In the genomic region with DNA sequence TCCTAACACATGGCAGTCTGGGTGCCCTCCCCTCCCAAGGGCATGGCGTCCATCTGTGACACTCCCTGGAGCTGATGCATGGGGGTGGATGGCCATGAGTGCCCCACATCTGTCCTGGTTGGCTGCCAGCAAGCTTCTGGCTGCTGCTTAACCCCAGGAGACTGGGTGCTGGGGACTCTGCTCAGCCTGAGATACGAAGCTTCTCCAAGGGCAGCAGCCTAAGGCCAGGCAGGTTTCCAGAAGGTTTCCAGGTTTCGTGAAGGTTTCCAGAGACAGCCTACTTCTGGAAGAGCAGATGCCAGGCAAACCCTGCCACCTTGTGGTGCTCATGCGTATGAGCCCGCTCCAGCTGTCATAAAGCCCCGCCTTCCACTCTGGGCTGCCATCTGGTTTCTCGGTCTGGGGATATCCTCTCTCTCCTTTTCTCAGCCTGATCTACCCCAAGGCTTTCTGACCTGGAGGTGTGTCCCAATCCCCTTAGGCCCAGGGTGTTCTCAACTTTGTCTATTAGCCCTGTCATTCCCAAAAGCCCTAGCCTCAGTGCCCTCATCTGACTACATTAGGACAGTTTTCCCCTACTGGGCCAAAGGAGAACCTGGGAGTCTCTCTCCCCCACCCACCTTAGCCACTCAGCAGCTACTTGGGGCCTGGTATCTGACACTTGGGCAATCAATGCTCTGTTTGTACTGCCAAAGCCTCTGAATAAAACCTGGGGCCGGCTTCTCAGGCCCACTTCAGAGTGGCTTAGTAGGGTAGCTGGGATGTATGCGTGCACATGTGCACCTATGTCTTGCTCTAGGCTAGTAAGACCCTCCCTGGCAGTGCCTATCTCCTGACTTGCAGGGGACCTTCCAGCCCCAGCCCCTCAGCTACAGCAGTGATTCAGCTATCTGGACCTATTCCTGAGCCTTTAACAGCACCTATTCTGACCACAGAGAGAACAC, we compare ENCODE assay signal across 8 cellular contexts. TPM values are rescaled to one million over a fixed set of nuclear protein-coding genes. Genes with fewer than 3 reads are reported as not detected.
A peak's percentile ranks its signal among the peaks of the same experiment; 100 is the strongest.
DNase-seq lines count a peak whose midpoint lies in the region; ATAC-seq and TF ChIP-seq lines count a peak whose summit lies in the region.

No MANE protein-coding gene starts in this region.

- POLR2A ChIA-PET in BJ (lab: Charles Lee), result no interaction called here

- H3K4me3 Mint-ChIP-seq in dendritic cell treated with granulocyte-macrophage colony-stimulating factor and Interleukin-4, amounts not matched to agents 40 ng/mL and 50 ng/mL, for 4 days, result no peak overlapping the region

- intact Hi-C loops in dendritic cell treated with granulocyte-macrophage colony-stimulating factor and Interleukin-4, amounts not matched to agents 40 ng/mL and 50 ng/mL, for 4 days (cut with micrococcal nuclease), result no loop called here

- H3K4me1 ChIP-seq in lung (ENCODE audit: control insufficient read depth in 2 of 2, insufficient read depth in 2 of 2, low read length in 2 of 2) (peaks cover 0 to 2% of the 10 kb centered on the region in 2 donors), subcutaneous abdominal adipose tissue (ENCODE audit: control insufficient read depth in 5 of 5, insufficient read depth in 5 of 5, low read length in 5 of 5) (peaks cover 0 to 15% (median 8%) of the 10 kb centered on the region in 5 donors)

- H3K27ac Mint-ChIP-seq in dendritic cell treated with granulocyte-macrophage colony-stimulating factor and Interleukin-4, amounts not matched to agents 40 ng/mL and 50 ng/mL, for 4 days, result peak overlapping the region; percentile 19

- H3K27me3 ChIP-seq in BJ (ENCODE audit: control insufficient read depth, insufficient read depth, low read length) (no peaks in the 10 kb centered on the region), lung (ENCODE audit: control insufficient read depth, insufficient read depth) (no peaks in the 10 kb centered on the region), subcutaneous abdominal adipose tissue (ENCODE audit: control insufficient read depth in 5 of 5, insufficient read depth in 4 of 5, low read length in 5 of 5) (peaks cover 0 to under 1% (median 0%) of the 10 kb centered on the region in 5 donors)

- H3K27ac ChIP-seq in lung (ENCODE audit: low read depth in 1 of 2, low read length in 1 of 2), result no peak overlapping the region
- peak overlapping the region; percentile 30 for H3K27ac ChIP-seq in subcutaneous abdominal adipose tissue (ENCODE audit: low read depth, low read length)

- no peaks in the 10 kb centered on the region for H3K9me3 Mint-ChIP-seq in dendritic cell treated with granulocyte-macrophage colony-stimulating factor and Interleukin-4, amounts not matched to agents 40 ng/mL and 50 ng/mL, for 4 days

- H3K4me1 Mint-ChIP-seq in dendritic cell treated with granulocyte-macrophage colony-stimulating factor and Interleukin-4, amounts not matched to agents 40 ng/mL and 50 ng/mL, for 4 days (ENCODE audit: low read depth), result peaks cover 17% of the 10 kb centered on the region

- DNase-seq in BJ (ENCODE audit: low read depth) (no peak), NCI-H2029 (lab: John Stamatoyannopoulos, UW) (peak; percentile 30), UCSD-AML1 (lab: John Stamatoyannopoulos, UW; ENCODE audit: unreplicated experiment) (peak; percentile 57), lung (ENCODE audit: low spot score) (peak; percentile 58)

- H3K36me3 ChIP-seq in BJ (ENCODE audit: control insufficient read depth, insufficient read depth, low read length) (peaks cover 7% of the 10 kb centered on the region), lung (ENCODE audit: control insufficient read depth in 2 of 2, insufficient read depth in 2 of 2, low read length in 2 of 2) (peaks cover 10 to 17% of the 10 kb centered on the region in 2 donors), subcutaneous abdominal adipose tissue (ENCODE audit: control insufficient read depth in 5 of 5, insufficient read depth in 5 of 5, low read length in 5 of 5) (peaks cover 16 to 34% (median 29%) of the 10 kb centered on the region in 5 donors)

- CTCF ChIA-PET in BJ (lab: Yijun Ruan, JAX), result interaction anchor here (0.6 to 8.9 kb wide), 10 partner anchors 10 to 809 kb away, joined by 3 to 110 read pairs (median 4); a partner anchor contains a TSS

- H3K4me3 ChIP-seq in BJ (ENCODE audit: low read depth, low read length), result no peak overlapping the region
- no peak overlapping the region for H3K4me3 ChIP-seq in lung
- H3K4me3 ChIP-seq in subcutaneous abdominal adipose tissue (ENCODE audit: low read depth in 1 of 5, low read length in 5 of 5), result no peak overlapping the region

- TF ChIP-seq CTCF in BJ (IDR thresholded peaks at IDR 0.05; ENCODE audit: insufficient read depth, low read depth, low read length), result peak; percentile 88
- TF ChIP-seq CTCF in lung (IDR thresholded peaks at IDR 0.05; ENCODE audit: control extremely low read depth, extremely low read depth), result peak; percentile 22

- H3K9ac ChIP-seq in subcutaneous abdominal adipose tissue (ENCODE audit: low read length in 5 of 5), result peak overlapping the region in 4 of 5 donors; percentile 33 to 45 (median 40)

- ATAC-seq in GM18868 (IDR thresholded peaks at IDR 0.05; ENCODE audit: unreplicated experiment) (peak; percentile 97), HG03045 (IDR thresholded peaks at IDR 0.05; ENCODE audit: unreplicated experiment) (peak; percentile 71), lung (ENCODE audit: insufficient read depth, low FRiP score) (peak; percentile 80)

- H3K9me3 ChIP-seq in lung (ENCODE audit: control insufficient read depth in 2 of 2, insufficient read depth in 1 of 2, low read length in 1 of 2) (no peaks in the 10 kb centered on the region), subcutaneous abdominal adipose tissue (ENCODE audit: control insufficient read depth in 5 of 5, low read length in 5 of 5) (no peaks in the 10 kb centered on the region)

- 37 to 38% methylated on average over 9 of the region's 9 CpGs for WGBS in lung, 2 donors

- H3K27me3 Mint-ChIP-seq in dendritic cell treated with granulocyte-macrophage colony-stimulating factor and Interleukin-4, amounts not matched to agents 40 ng/mL and 50 ng/mL, for 4 days, result no peaks in the 10 kb centered on the region

- peaks cover 23% of the 10 kb centered on the region for H3K36me3 Mint-ChIP-seq in dendritic cell treated with granulocyte-macrophage colony-stimulating factor and Interleukin-4, amounts not matched to agents 40 ng/mL and 50 ng/mL, for 4 days (ENCODE audit: low read depth)

RNA-seq across cellular contexts. Expression of a gene that starts 12.0 kb away (rescaled TPM):
- polyA plus RNA-seq in BJ (2011; rRNA removed) (18.4 and 22.1 TPM in 2 replicates), lung (10 to 100 TPM; 19.8 to 28.7 TPM)
- polyA minus RNA-seq in BJ (2011; rRNA and poly(A)+ RNA removed), result 5.0 and 5.1 TPM in 2 replicates
- total RNA-seq in lung, result 10 to 100 TPM; 12.1 to 22.4 TPM

RNA-seq across cellular contexts. Expression of a gene that starts 12.4 kb away (rescaled TPM):
- polyA plus RNA-seq in BJ (2011; rRNA removed) (79.3 and 103 TPM in 2 replicates), lung (10 to 100 TPM; 36.6 to 43.4 TPM)
- polyA minus RNA-seq in BJ (2011; rRNA and poly(A)+ RNA removed), result 11.4 and 21.3 TPM in 2 replicates
- 10 to 100 TPM; 31.2 to 38.6 TPM for total RNA-seq in lung
